In genomic region chr4:2101346-2102044, GRCh38 we compare ENCODE assay signal across 18 cellular contexts. TPM values are rescaled to one million over a fixed set of nuclear protein-coding genes. Genes with fewer than 3 reads are reported as not detected.
A peak's percentile ranks its signal among the peaks of the same experiment; 100 is the strongest.
DNase-seq lines count a peak whose midpoint lies in the region; ATAC-seq, FAIRE-seq and TF ChIP-seq lines count a peak whose summit lies in the region.
"Had no signal": no experiment of that assay in that cellular context is flagged by ENCODE, and none has a peak within 500 bp of the region (broad histone marks: within the 10 kb centered on the region; RNA-seq: fewer than 3 reads in every experiment).

No MANE protein-coding gene starts in this region.

- intact Hi-C loops in mammary epithelial cell (cut with micrococcal nuclease): no loop called here

- no peaks in the 10 kb centered on the region for H3K36me3 ChIP-seq in MG63
- H3K36me3 ChIP-seq in mammary epithelial cell (ENCODE audit: insufficient read depth, low read length): no peaks in the 10 kb centered on the region
- H3K36me3 ChIP-seq: right atrium auricular region, SJSA1 had no signal

- H3K36me3 Mint-ChIP-seq in stimulated activated effector memory CD8-positive, alpha-beta T cell treated with anti-CD3 and anti-CD28 coated beads, Interleukin-12 subunit alpha, Interleukin-12 subunit beta, amount 100 ng/mL, for 72 hours: no peaks in the 10 kb centered on the region
- H3K36me3 Mint-ChIP-seq: type B pancreatic cell had no signal

- no peaks in the 10 kb centered on the region for H3K4me1 Mint-ChIP-seq in stimulated activated effector memory CD8-positive, alpha-beta T cell treated with anti-CD3 and anti-CD28 coated beads, Interleukin-12 subunit alpha, Interleukin-12 subunit beta, amount 100 ng/mL, for 72 hours
- H3K4me1 Mint-ChIP-seq: activated T-helper 17 cell treated with anti-CD3 and anti-CD28 coated beads, Interleukin-2, amount 50 U/mL, for 72 hours had no signal

- no peak overlapping the region for H3K4me3 Mint-ChIP-seq in stimulated activated effector memory CD8-positive, alpha-beta T cell treated with anti-CD3 and anti-CD28 coated beads, Interleukin-12 subunit alpha, Interleukin-12 subunit beta, amount 100 ng/mL, for 72 hours
- H3K4me3 Mint-ChIP-seq: activated CD8-positive, alpha-beta memory T cell treated with anti-CD3 and anti-CD28 coated beads, Interleukin-2, amount 10 ng/mL, durations not matched to agents 7 days and 5 days; activated T-helper 17 cell treated with anti-CD3 and anti-CD28 coated beads, Interleukin-2, amount 50 U/mL, for 72 hours; type B pancreatic cell had no signal

- H4K20me1 ChIP-seq in mammary epithelial cell (ENCODE audit: insufficient read depth, low read length): no peaks in the 10 kb centered on the region

- no peak for TF ChIP-seq POLR2A in GM12891 (IDR thresholded peaks at IDR 0.05; ENCODE audit: low read depth, low read length)

- H3K4me3 ChIP-seq in AG10803 (ENCODE audit: low read length) (no peak overlapping the region), MG63 (no peak overlapping the region), mammary epithelial cell (replicated peaks in 1 of 3; ENCODE audit: insufficient read depth in 1 of 3, low read depth in 2 of 3, low read length in 3 of 3) (no peak overlapping the region)
- H3K4me3 ChIP-seq: A549, right atrium auricular region, SJSA1 had no signal

- H3K27me3 ChIP-seq in MG63: no peaks in the 10 kb centered on the region
- no peaks in the 10 kb centered on the region for H3K27me3 ChIP-seq in mammary epithelial cell (ENCODE audit: insufficient read depth, low read length)
- H3K27me3 ChIP-seq: right atrium auricular region, SJSA1 had no signal

- ATAC-seq in stimulated activated effector memory CD8-positive, alpha-beta T cell treated with anti-CD3 and anti-CD28 coated beads, Interleukin-12 subunit alpha, Interleukin-12 subunit beta, amount 100 ng/mL, for 72 hours: no peak
- ATAC-seq: A549; activated CD8-positive, alpha-beta memory T cell treated with anti-CD3 and anti-CD28 coated beads, Interleukin-2, amount 10 ng/mL, durations not matched to agents 7 days and 5 days; activated T-helper 17 cell treated with anti-CD3 and anti-CD28 coated beads, Interleukin-2, amount 50 U/mL, for 72 hours; stimulated activated naive CD8-positive, alpha-beta T cell treated with anti-CD3 and anti-CD28 coated beads, Interleukin-15, Interleukin-2, amounts not matched to agents 100 U/mL and 50 U/mL, for 24 hours had no signal

- no peak overlapping the region for H2AFZ ChIP-seq in mammary epithelial cell (ENCODE audit: low read depth, low read length)

- BruUV-seq in mammary epithelial cell (replicated peaks; lab: Mats Ljungman, UMichigan): no TSS peak

- DNase-seq in AG10803 (ENCODE audit: low read depth) (peak; percentile 16), MG63 (peak; percentile 54), mammary epithelial cell (peak; percentile 83), kidney tubule cell (ENCODE audit: low spot score) (peak; percentile 68), GM12891 (ENCODE audit: insufficient read length, low spot score) (no peak), NCI-H2107 (lab: John Stamatoyannopoulos, UW) (no peak), NCI-H2107 treated with DMSO at 0.1 percent for 48 hours (lab: John Stamatoyannopoulos, UW; ENCODE audit: unreplicated experiment) (no peak)
- no peak for DNase-seq in stimulated activated effector memory CD8-positive, alpha-beta T cell treated with anti-CD3 and anti-CD28 coated beads, Interleukin-12 subunit alpha, Interleukin-12 subunit beta, amount 100 ng/mL, for 72 hours (ENCODE audit: low spot score in 2 of 2)
- DNase-seq: activated CD8-positive, alpha-beta memory T cell treated with anti-CD3 and anti-CD28 coated beads, Interleukin-2, amount 10 ng/mL, durations not matched to agents 7 days and 5 days; central memory CD4-positive, alpha-beta T cell; NCI-H2029 treated with DMSO at 0.1 percent for 48 hours; NCI-H510A treated with DMSO at 0.1 percent for 48 hours; stimulated activated naive CD8-positive, alpha-beta T cell treated with anti-CD3 and anti-CD28 coated beads, Interleukin-15, Interleukin-2, amounts not matched to agents 100 U/mL and 50 U/mL, for 24 hours had no signal

- 73% methylated on average over 7 of the region's 7 CpGs for WGBS in mammary epithelial cell (ENCODE audit: low coverage, missing lambda C conversion rate)

- H3K4me1 ChIP-seq in mammary epithelial cell (ENCODE audit: insufficient read depth, low read length): peaks cover 10% of the 10 kb centered on the region
- H3K4me1 ChIP-seq: A549, right atrium auricular region, SJSA1 had no signal

- peaks cover 20% of the 10 kb centered on the region for H3K9me3 Mint-ChIP-seq in stimulated activated effector memory CD8-positive, alpha-beta T cell treated with anti-CD3 and anti-CD28 coated beads, Interleukin-12 subunit alpha, Interleukin-12 subunit beta, amount 100 ng/mL, for 72 hours

- H3K27ac ChIP-seq in mammary epithelial cell (ENCODE audit: insufficient read depth, low read depth, low read length): no peak overlapping the region
- H3K27ac ChIP-seq: A549, right atrium auricular region, SJSA1 had no signal

- no peak for FAIRE-seq in GM12891 (lab: Jason Lieb, UNC)
- FAIRE-seq: A549 had no signal

- in situ Hi-C loops in mammary epithelial cell (cut with MboI; ENCODE audit: low sequenced_read_pairs in 2 of 2): no loop called here

- H3K9ac ChIP-seq in mammary epithelial cell (ENCODE audit: insufficient read depth, low read length): no peak overlapping the region

- TF ChIP-seq CTCF in AG10803 (conservative IDR thresholded peaks at IDR 0.05; ENCODE audit: low read length): no peak
- TF ChIP-seq CTCF in mammary epithelial cell (conservative IDR thresholded peaks at IDR 0.05 in 1 of 2, IDR thresholded peaks at IDR 0.05 in 1 of 2; ENCODE audit: extremely low read depth in 1 of 2, insufficient read depth in 1 of 2, low read depth in 1 of 2, low read length in 2 of 2): no peak

- no peak overlapping the region for H3K4me2 ChIP-seq in mammary epithelial cell (ENCODE audit: insufficient read depth, low read depth, low read length)
- H3K4me2 ChIP-seq: A549 had no signal

- CTCF ChIA-PET in mammary epithelial cell (lab: Charles Lee; ENCODE audit: low non-redundant PET): no interaction called here

- dilution Hi-C loops in mammary epithelial cell (cut with HindIII; ENCODE audit: low sequenced_read_pairs): no loop called here

- no peak overlapping the region for H3K27ac Mint-ChIP-seq in stimulated activated effector memory CD8-positive, alpha-beta T cell treated with anti-CD3 and anti-CD28 coated beads, Interleukin-12 subunit alpha, Interleukin-12 subunit beta, amount 100 ng/mL, for 72 hours
- H3K27ac Mint-ChIP-seq: activated CD8-positive, alpha-beta memory T cell treated with anti-CD3 and anti-CD28 coated beads, Interleukin-2, amount 10 ng/mL, durations not matched to agents 7 days and 5 days; activated T-helper 17 cell treated with anti-CD3 and anti-CD28 coated beads, Interleukin-2, amount 50 U/mL, for 72 hours; type B pancreatic cell had no signal

- no peaks in the 10 kb centered on the region for H3K79me2 ChIP-seq in mammary epithelial cell (ENCODE audit: insufficient read depth, low read length)

- H3K9me3 ChIP-seq in MG63 (no peaks in the 10 kb centered on the region), mammary epithelial cell (replicated peaks; ENCODE audit: insufficient read depth, low read length) (peaks cover 9% of the 10 kb centered on the region)
- H3K9me3 ChIP-seq: SJSA1 had no signal

TF ChIP-seq in GM12891, 5 proteins besides CTCF, POLR2A, EP300 and RAD21:
- TF ChIP-seq POLR2AphosphoS5 (IDR thresholded peaks at IDR 0.05; ENCODE audit: low read depth, low read length) (no peak), PAX5 (IDR thresholded peaks at IDR 0.05; ENCODE audit: insufficient read depth, low read length, severe bottlenecking) (no peak), TAF1 (IDR thresholded peaks at IDR 0.05; ENCODE audit: low read depth, low read length) (no peak), POU2F2 (IDR thresholded peaks at IDR 0.05; ENCODE audit: low read depth, low read length) (no peak), SPI1 (IDR thresholded peaks at IDR 0.05; ENCODE audit: low read depth, low read length) (no peak)

RNA-seq across cellular contexts. Expression of gene NAT8L, which starts 42.4 kb away (rescaled TPM):
- total RNA-seq in MG63 (2014; rRNA removed; shearing (Covaris generic); ENCODE audit: low replicate concordance): 2.0 and 4.3 TPM in 2 replicates
- total RNA-seq in mammary epithelial cell: under 1 TPM in 1 of 2 donors, not detected in 1; 0.14 TPM
- polyA plus RNA-seq in mammary epithelial cell: 0.02 TPM
- not detected for polyA minus RNA-seq in mammary epithelial cell
- polyA plus RNA-seq in GM12891 (2012; ENCODE audit: low read depth, missing spikeins): 0.09 TPM
- total RNA-seq: SJSA1 had no signal

Comparison
In these comparisons a context has a peak if more than half of its experiments do, and no peak if none do; other contexts are left out.
1. DNase-seq: peak in AG10803 (single experiment), MG63 (single experiment), mammary epithelial cell (single experiment) and kidney tubule cell (single experiment); none in GM12891 (single experiment), NCI-H2107 (single experiment), stimulated activated effector memory CD8-positive, alpha-beta T cell treated with anti-CD3 and anti-CD28 coated beads, Interleukin-12 subunit alpha, Interleukin-12 subunit beta, amount 100 ng/mL, for 72 hours (0 of 2) and NCI-H2107 treated with DMSO at 0.1 percent for 48 hours (single experiment).